In genomic region chr14:71320107-71320733, GRCh38 we compare ENCODE assay signal across 8 cellular contexts. TPM values are rescaled to one million over a fixed set of nuclear protein-coding genes. Genes with fewer than 3 reads are reported as not detected.
A peak's percentile ranks its signal among the peaks of the same experiment; 100 is the strongest.
DNase-seq lines count a peak whose midpoint lies in the region; ATAC-seq and TF ChIP-seq lines count a peak whose summit lies in the region.

Gene SIPA1L1, plus strand, starts transcription at chr14:71320476.

- no peaks in the 10 kb centered on the region for H3K36me3 ChIP-seq in CD8-positive, alpha-beta T cell (ENCODE audit: insufficient read depth, low read length)
- H3K36me3 ChIP-seq in lung (ENCODE audit: control insufficient read depth in 2 of 2, insufficient read depth in 2 of 2, low read length in 2 of 2), result no peaks in the 10 kb centered on the region

- H3K9me3 ChIP-seq in CD8-positive, alpha-beta T cell (ENCODE audit: low read length), result no peaks in the 10 kb centered on the region
- no peaks in the 10 kb centered on the region for H3K9me3 ChIP-seq in lung (ENCODE audit: control insufficient read depth in 2 of 2, insufficient read depth in 1 of 2, low read length in 1 of 2)

- H3K27ac ChIP-seq in CD8-positive, alpha-beta T cell (ENCODE audit: low read depth, low read length), result peak within 1 kb of the TSS; percentile 79
- H3K27ac ChIP-seq in lung (ENCODE audit: low read depth in 1 of 2, low read length in 1 of 2), result peak within 1 kb of the TSS; percentile 88 to 97

- ATAC-seq in CD8-positive, alpha-beta T cell, result peak; percentile 87
- ATAC-seq in GM19467 (IDR thresholded peaks at IDR 0.05; ENCODE audit: unreplicated experiment) (peak; percentile 71), lung (ENCODE audit: insufficient read depth, low FRiP score) (peak; percentile 94)

- peak within 1 kb of the TSS; percentile 92 for H3K27ac Mint-ChIP-seq in CD8-positive, alpha-beta T cell

- H3K27me3 Mint-ChIP-seq in CD8-positive, alpha-beta T cell (ENCODE audit: low read depth), result no peaks in the 10 kb centered on the region

- peaks cover 3% of the 10 kb centered on the region for H3K36me3 Mint-ChIP-seq in CD8-positive, alpha-beta T cell

- H3K27me3 ChIP-seq in CD8-positive, alpha-beta T cell (ENCODE audit: insufficient read depth, low read length), result no peaks in the 10 kb centered on the region
- no peaks in the 10 kb centered on the region for H3K27me3 ChIP-seq in lung (ENCODE audit: control insufficient read depth, insufficient read depth)

- no peak for TF ChIP-seq CTCF in CD8-positive, alpha-beta T cell (IDR thresholded peaks at IDR 0.05)
- no peak for TF ChIP-seq CTCF in lung (IDR thresholded peaks at IDR 0.05; ENCODE audit: control extremely low read depth, extremely low read depth)

- H3K4me3 ChIP-seq in CD8-positive, alpha-beta T cell (ENCODE audit: low read depth, low read length), result peak within 1 kb of the TSS; percentile 83
- H3K4me3 ChIP-seq in lung, result peak within 1 kb of the TSS; percentile 74

- H3K4me1 Mint-ChIP-seq in CD8-positive, alpha-beta T cell (ENCODE audit: low read depth), result peaks cover 39% of the 10 kb centered on the region

- POLR2A ChIA-PET in CD8-positive, alpha-beta T cell (lab: Charles Lee), result interaction anchor here (1.2 to 2.0 kb wide), 3 partner anchors 34 to 178 kb away, joined by 3 to 7 read pairs (median 5); no protein-coding TSS in a partner anchor

- peak; percentile 96 to 99 (median 98) for DNase-seq in CD8-positive, alpha-beta T cell
- DNase-seq in HS-27A (ENCODE audit: low read depth) (peak; percentile 90), NK-92 (lab: John Stamatoyannopoulos, UW; ENCODE audit: unreplicated experiment) (peak; percentile 97), lung (ENCODE audit: low spot score) (peak; percentile 98)
- DNase-seq in activated CD8-positive, alpha-beta memory T cell treated with anti-CD3 and anti-CD28 coated beads for 1 hour (ENCODE audit: extremely low read depth in 1 of 2, low read depth in 1 of 2), result peak; percentile 96 to 98
- DNase-seq in effector CD4-positive, alpha-beta T cell, result peak; percentile 99
- DNase-seq in stimulated activated CD4-positive, alpha-beta T cell treated with anti-CD3 and anti-CD28 coated beads, TNF-alpha, amount 100 ng/mL, for 4 hours (ENCODE audit: low read depth in 3 of 3), result peak; percentile 94 to 98 (median 98)

- intact Hi-C loops in CD8-positive, alpha-beta T cell (cut with DNase I, micrococcal nuclease), result loop anchor here (1.0 to 10.0 kb wide), 13 partner anchors 177 to 1923 kb away; partner anchors contain the start of genes ERH (in 2 of the 2), SLC39A9 (in 2 of the 2), MAP3K9 (in 1 of the 2) and MED6 (in 1 of the 2)

- H3K9me3 Mint-ChIP-seq in CD8-positive, alpha-beta T cell, result no peaks in the 10 kb centered on the region

- H3K4me3 Mint-ChIP-seq in CD8-positive, alpha-beta T cell, result peak within 1 kb of the TSS; percentile 85

- 0 to 1% methylated on average over 42 to 52 of the region's 52 CpGs for WGBS in lung, 2 donors

- CTCF ChIA-PET in CD8-positive, alpha-beta T cell (lab: Charles Lee), result no interaction called here

- H3K4me1 ChIP-seq in CD8-positive, alpha-beta T cell (ENCODE audit: insufficient read depth, low read length), result peaks cover 32% of the 10 kb centered on the region
- H3K4me1 ChIP-seq in lung (ENCODE audit: control insufficient read depth in 2 of 2, insufficient read depth in 2 of 2, low read length in 2 of 2), result peaks cover 0 to 5% of the 10 kb centered on the region in 2 donors

RNA-seq across cellular contexts. Expression of gene SIPA1L1, which starts in this region (rescaled TPM):
- 10 to 100 TPM; 41.3 to 43.8 TPM for total RNA-seq in CD8-positive, alpha-beta T cell
- 10 to 100 TPM; 45.2 to 54.9 TPM for total RNA-seq in lung
- polyA plus RNA-seq in lung, result 10 to 100 TPM; 19.7 to 21.9 TPM

Comparison
In these comparisons a context has a peak if more than half of its experiments do, and no peak if none do; other contexts are left out.
1. Peak in every context shown above with its lines: DNase-seq, ATAC-seq, H3K4me3 ChIP-seq and H3K27ac ChIP-seq.